In genomic region chr18:55346387-55346786, GRCh38 we compare ENCODE assay signal across 25 cellular contexts.
DNase-seq lines count a peak whose midpoint lies in the region; ATAC-seq and TF ChIP-seq lines count a peak whose summit lies in the region.
"Had no signal": no experiment of that assay in that cellular context is flagged by ENCODE, and none has a peak within 500 bp of the region (broad histone marks: within the 10 kb centered on the region; RNA-seq: fewer than 3 reads in every experiment).

No MANE protein-coding gene starts in this region.

- no peak overlapping the region for H2BK5ac ChIP-seq in H9 (ENCODE audit: insufficient read length, low read length)

- no peak overlapping the region for H2BK20ac ChIP-seq in H9 (ENCODE audit: low read depth, low read length, poor library complexity, severe bottlenecking)

- POLR2A ChIA-PET in A673 (lab: Charles Lee; ENCODE audit: low non-redundant PET) (no interaction called here), T-cell (lab: Charles Lee) (no interaction called here)

- intact Hi-C loops in A673 (cut with micrococcal nuclease; ENCODE audit: unreplicated experiment): loop anchor here (10.0 kb wide), 1 partner anchor 158 kb away; no protein-coding TSS in a partner anchor
- intact Hi-C loops in CD14-positive monocyte (cut with micrococcal nuclease): no loop called here

- no peaks in the 10 kb centered on the region for H3K9me3 ChIP-seq in A673 (ENCODE audit: low read depth, low read length, poor library complexity, severe bottlenecking)
- H3K9me3 ChIP-seq in H9 (ENCODE audit: control insufficient read depth, low read depth, low read length): no peaks in the 10 kb centered on the region
- H3K9me3 ChIP-seq: A549, HAP-1, SJCRH30 had no signal

- H3T11ph ChIP-seq in H9 (ENCODE audit: low read length): no peak overlapping the region

- no peak overlapping the region for H3K9ac ChIP-seq in H9 (ENCODE audit: extremely low read depth, insufficient read length, low read length)

- no peak overlapping the region for H2AFZ ChIP-seq in H9 (ENCODE audit: low read length)

- H3K4me2 ChIP-seq in H9 (ENCODE audit: insufficient read depth, insufficient read length, low read length): no peak overlapping the region
- H3K4me2 ChIP-seq: A549 had no signal

- no peaks in the 10 kb centered on the region; a peak in 1 of 7 replicates for H3K36me3 Mint-ChIP-seq in H9 (ENCODE audit: insufficient read depth in 1 of 3, low read depth in 3 of 3)
- H3K36me3 Mint-ChIP-seq in nephron progenitor cell (ENCODE audit: low read depth): peaks cover 5% of the 10 kb centered on the region
- peaks cover 0 to 4% of the 10 kb centered on the region in 2 donors for H3K36me3 Mint-ChIP-seq in CD14-positive monocyte
- H3K36me3 Mint-ChIP-seq in T-cell: no peaks in the 10 kb centered on the region
- H3K36me3 Mint-ChIP-seq: CD8-positive, alpha-beta memory T cell had no signal

- no peaks in the 10 kb centered on the region for H4K20me1 ChIP-seq in H9 (ENCODE audit: control insufficient read depth, insufficient read depth, insufficient read length)

- no TSS peak for BruUV-seq in A673 (replicated peaks; lab: Mats Ljungman, UMichigan)

- H3K23me2 ChIP-seq in H9 (ENCODE audit: insufficient read length, low read depth, low read length, poor library complexity, severe bottlenecking): no peaks in the 10 kb centered on the region

- peak overlapping the region in 2 of 3 experiments; percentile 34 to 83; a peak in 3 of 7 replicates for H3K27ac Mint-ChIP-seq in H9
- peak overlapping the region; percentile 48 for H3K27ac Mint-ChIP-seq in nephron progenitor cell
- no peak overlapping the region for H3K27ac Mint-ChIP-seq in CD14-positive monocyte
- no peak overlapping the region for H3K27ac Mint-ChIP-seq in T-cell
- H3K27ac Mint-ChIP-seq: B cell; CD8-positive, alpha-beta memory T cell; HFFc6 had no signal

- no peak overlapping the region for H4K8ac ChIP-seq in H9 (replicated peaks; ENCODE audit: insufficient read length, low read depth, low read length)

- no peak overlapping the region for H3K56ac ChIP-seq in H9 (ENCODE audit: insufficient read length, low read depth, low read length)

- no peak overlapping the region for H2AK5ac ChIP-seq in H9 (ENCODE audit: insufficient read length, low read length)

- ATAC-seq in T-cell (replicated peaks in 1 of 4): no peak
- ATAC-seq: A549, PC-3 had no signal

- H4K5ac ChIP-seq in H9 (ENCODE audit: insufficient read length, low read depth, low read length): no peak overlapping the region

- CTCF ChIA-PET in A673 (lab: Charles Lee): no interaction called here
- CTCF ChIA-PET in T-cell (lab: Charles Lee): no interaction called here

- H3K27me3 ChIP-seq in A673 (replicated peaks; ENCODE audit: insufficient read depth, low read depth, low read length, poor library complexity) (no peaks in the 10 kb centered on the region), H9 (ENCODE audit: insufficient read depth, low read length) (no peaks in the 10 kb centered on the region; the same call in 1 of the 2 replicates)
- H3K27me3 ChIP-seq: SJCRH30 had no signal

- no peak overlapping the region for H2BK12ac ChIP-seq in H9 (ENCODE audit: insufficient read length, low read depth, low read length)

- no peak overlapping the region for H3K4ac ChIP-seq in H9 (ENCODE audit: low read depth, low read length)

- peaks cover 53 to 69% of the 10 kb centered on the region in 2 experiments for H3K4me1 Mint-ChIP-seq in H9
- H3K4me1 Mint-ChIP-seq in nephron progenitor cell: peaks cover 33% of the 10 kb centered on the region
- peaks cover 2% of the 10 kb centered on the region for H3K4me1 Mint-ChIP-seq in CD14-positive monocyte
- H3K4me1 Mint-ChIP-seq in T-cell: no peaks in the 10 kb centered on the region
- H3K4me1 Mint-ChIP-seq: CD8-positive, alpha-beta memory T cell had no signal

- H3K36me3 ChIP-seq in A673 (ENCODE audit: insufficient read depth, low read length, poor library complexity, severe bottlenecking): no peaks in the 10 kb centered on the region
- H3K36me3 ChIP-seq: HAP-1, SJCRH30 had no signal

- no peaks in the 10 kb centered on the region for H3K79me2 ChIP-seq in H9 (ENCODE audit: insufficient read depth, low read length)

- no peak overlapping the region for H3K4me3 Mint-ChIP-seq in H9
- H3K4me3 Mint-ChIP-seq in nephron progenitor cell: no peak overlapping the region
- H3K4me3 Mint-ChIP-seq in CD14-positive monocyte: no peak overlapping the region
- H3K4me3 Mint-ChIP-seq in T-cell: no peak overlapping the region
- H3K4me3 Mint-ChIP-seq: B cell; CD8-positive, alpha-beta memory T cell; HFFc6 had no signal

- H3K27ac ChIP-seq in A673 (ENCODE audit: low read depth, low read length, poor library complexity, severe bottlenecking) (peak overlapping the region; percentile 56), H9 (ENCODE audit: insufficient read length, low read depth, low read length) (no peak overlapping the region), caudate nucleus (ENCODE audit: low read depth, low read length) (peak overlapping the region; percentile 28)
- H3K27ac ChIP-seq: A549, C4-2B, HL-60, SJCRH30 had no signal

- H3K27me3 Mint-ChIP-seq in H9 (ENCODE audit: low read depth) (no peaks in the 10 kb centered on the region), nephron progenitor cell (ENCODE audit: low read depth, poor library complexity) (no peaks in the 10 kb centered on the region), CD14-positive monocyte (ENCODE audit: low read depth in 3 of 3) (no peaks in the 10 kb centered on the region), T-cell (no peaks in the 10 kb centered on the region)
- H3K27me3 Mint-ChIP-seq: B cell; CD8-positive, alpha-beta memory T cell had no signal

- no peak overlapping the region for H3K23ac ChIP-seq in H9 (ENCODE audit: insufficient read length, low read depth, low read length)

- H3K9me3 Mint-ChIP-seq in H9: no peaks in the 10 kb centered on the region
- no peaks in the 10 kb centered on the region for H3K9me3 Mint-ChIP-seq in nephron progenitor cell
- H3K9me3 Mint-ChIP-seq in CD14-positive monocyte: no peaks in the 10 kb centered on the region
- no peaks in the 10 kb centered on the region for H3K9me3 Mint-ChIP-seq in T-cell
- H3K9me3 Mint-ChIP-seq: HFFc6 had no signal

- WGBS in H9 (ENCODE audit: extremely low coverage, insufficient read length, low lambda C conversion rate): no CpG with 5 or more reads among the region's 3 CpGs

- no peak overlapping the region for H2BK120ac ChIP-seq in H9 (ENCODE audit: low read depth, low read length, poor library complexity, severe bottlenecking)

- no peak overlapping the region for H3K4me3 ChIP-seq in A673 (ENCODE audit: low read depth, low read length, poor library complexity, severe bottlenecking)
- H3K4me3 ChIP-seq: A549, HAP-1, SJCRH30 had no signal

- H3K18ac ChIP-seq in H9 (ENCODE audit: insufficient read length, low read depth, low read length): no peak overlapping the region

- peaks cover 96% of the 10 kb centered on the region for H3K4me1 ChIP-seq in A673 (ENCODE audit: insufficient read depth, low read length, poor library complexity, severe bottlenecking)
- H3K4me1 ChIP-seq in H9 (ENCODE audit: insufficient read depth, low read length): peaks cover 8% of the 10 kb centered on the region

- no peak overlapping the region for H4K91ac ChIP-seq in H9 (ENCODE audit: insufficient read length, low read depth, low read length)

- DNase-seq in A673 (ENCODE audit: low spot score) (no peak), H9 (no peak), caudate nucleus (lab: John Stamatoyannopoulos, UW) (no peak), nephron progenitor cell (no peak), AML-193 (lab: John Stamatoyannopoulos, UW) (no peak), CD14-positive monocyte (ENCODE audit: low spot score) (no peak), T-cell (no peak), COR-L47 (lab: John Stamatoyannopoulos, UW) (no peak)
- DNase-seq: CD8-positive, alpha-beta memory T cell; DMS153; DND-41; HFFc6; NCI-H1092; NCI-H1417 treated with DMSO at 0.1 percent for 48 hours; NCI-H187; NCI-H2107; NCI-H524; NCI-H774; PC-3; SJCRH30 had no signal

- H2BK15ac ChIP-seq in H9 (ENCODE audit: low read depth, low read length): no peak overlapping the region

- H3K79me1 ChIP-seq in H9 (ENCODE audit: insufficient read depth, low read depth, low read length, poor library complexity, severe bottlenecking): no peaks in the 10 kb centered on the region

- H3K14ac ChIP-seq in H9 (ENCODE audit: insufficient read depth, low read length): no peak overlapping the region

- no peak for TF ChIP-seq CTCF in A673 (conservative IDR thresholded peaks at IDR 0.05; ENCODE audit: low read depth, low read length)
- TF ChIP-seq CTCF in H9 (conservative IDR thresholded peaks at IDR 0.05): no peak
- no peak for TF ChIP-seq CTCF in nephron progenitor cell (IDR thresholded peaks at IDR 0.05)
- no peak for TF ChIP-seq CTCF in CD14-positive monocyte (IDR thresholded peaks at IDR 0.05)

Comparison
In these comparisons a context has a peak if more than half of its experiments do, and no peak if none do; other contexts are left out.
1. H3K27ac Mint-ChIP-seq: peak in H9 (2 of 3) and nephron progenitor cell (single experiment); none in CD14-positive monocyte (0 of 7) and T-cell (0 of 2).